ENCODE assay signal across 9 cellular contexts in the genomic region with DNA sequence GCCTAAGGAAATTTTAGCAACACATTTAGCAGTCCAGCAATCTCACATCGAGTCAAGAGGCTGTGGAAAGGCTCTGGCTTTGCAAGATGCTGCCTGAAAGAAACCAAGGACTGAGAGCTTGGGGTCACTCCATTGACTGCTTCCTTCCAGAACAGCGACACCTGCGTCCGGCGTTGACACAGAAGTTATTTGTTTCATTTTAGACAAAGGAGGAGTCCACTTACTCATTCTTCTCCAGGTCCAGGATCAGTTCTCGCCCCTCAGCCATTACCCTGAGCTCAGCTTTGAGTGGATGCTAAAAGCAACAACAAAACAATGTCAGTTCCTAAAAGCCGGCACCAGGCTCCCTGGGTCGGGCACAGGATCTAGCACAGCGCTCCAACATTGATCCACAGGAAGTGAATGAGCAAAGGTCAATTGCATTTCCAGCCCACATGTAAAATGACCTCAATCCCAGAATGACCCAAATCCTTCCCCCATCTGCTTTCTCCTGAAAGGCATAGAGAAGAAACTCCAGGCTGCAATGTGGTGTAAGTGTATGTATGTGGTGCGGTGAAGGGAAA. TPM values are rescaled to one million over a fixed set of nuclear protein-coding genes. Genes with fewer than 3 reads are reported as not detected.
DNase-seq lines count a peak whose midpoint lies in the region; ATAC-seq, FAIRE-seq and TF ChIP-seq lines count a peak whose summit lies in the region.
"Had no signal": no experiment of that assay in that cellular context is flagged by ENCODE, and none has a peak within 500 bp of the region (broad histone marks: within the 10 kb centered on the region; RNA-seq: fewer than 3 reads in every experiment).

No MANE protein-coding gene starts in this region.

- no peaks in the 10 kb centered on the region for H3K36me3 ChIP-seq in liver (ENCODE audit: control insufficient read depth in 4 of 4, insufficient read depth in 3 of 4, low read depth in 1 of 4, low read length in 3 of 4)

- no peak for FAIRE-seq in frontal cortex (lab: Jason Lieb, UNC)
- FAIRE-seq: TTC549 had no signal

- WGBS in liver, result 23% methylated on average over 10 of the region's 10 CpGs

- peak; percentile 33 to 58 for TF ChIP-seq RAD21 in liver (IDR thresholded peaks at IDR 0.05)

- peak; percentile 23 for TF ChIP-seq CTCF in liver (IDR thresholded peaks at IDR 0.05; ENCODE audit: low read depth, low read length, missing input control)

- peak overlapping the region; percentile 51 to 74 (median 54) for H3K4me3 ChIP-seq in liver (ENCODE audit: low read depth in 1 of 3, low read length in 3 of 3)

- no peaks in the 10 kb centered on the region for H3K27me3 ChIP-seq in liver (ENCODE audit: control insufficient read depth in 4 of 4, insufficient read depth in 4 of 4, low read length in 3 of 4)

- ATAC-seq in activated T-helper 17 cell treated with anti-CD3 and anti-CD28 coated beads, Interleukin-2, amount 50 U/mL, for 72 hours (replicated peaks), result no peak
- ATAC-seq in GM18867 (IDR thresholded peaks at IDR 0.05; ENCODE audit: unreplicated experiment) (no peak), HG02938 (IDR thresholded peaks at IDR 0.05; ENCODE audit: unreplicated experiment) (no peak)

- H3K4me1 Mint-ChIP-seq in IgD-negative memory B cell, result peaks cover 53 to 67% (median 54%) of the 10 kb centered on the region in 3 donors
- H3K4me1 Mint-ChIP-seq in activated T-helper 17 cell treated with anti-CD3 and anti-CD28 coated beads, Interleukin-2, amount 50 U/mL, for 72 hours, result peaks cover 62% of the 10 kb centered on the region

- H3K27ac Mint-ChIP-seq in IgD-negative memory B cell, result peak overlapping the region in 2 of 3 donors; percentile 4 to 81
- peak overlapping the region; percentile 59 for H3K27ac Mint-ChIP-seq in activated T-helper 17 cell treated with anti-CD3 and anti-CD28 coated beads, Interleukin-2, amount 50 U/mL, for 72 hours

- DNase-seq in substantia nigra (lab: John Stamatoyannopoulos, UW) (peak in 10 of 49 donors; percentile 6 to 60 (median 21)), frontal cortex (ENCODE audit: low spot score in 2 of 2) (no peak)

- peaks cover 15% of the 10 kb centered on the region for H3K36me3 Mint-ChIP-seq in IgD-negative memory B cell
- H3K36me3 Mint-ChIP-seq in activated T-helper 17 cell treated with anti-CD3 and anti-CD28 coated beads, Interleukin-2, amount 50 U/mL, for 72 hours (ENCODE audit: low read depth), result peaks cover 93% of the 10 kb centered on the region

- peak overlapping the region; percentile 81 to 93 for H3K27ac ChIP-seq in liver (ENCODE audit: low read depth in 1 of 2, low read length in 2 of 2)
- peak overlapping the region; percentile 61 for H3K27ac ChIP-seq in substantia nigra (ENCODE audit: low read depth, low read length, poor library complexity, severe bottlenecking)
- H3K27ac ChIP-seq: parathyroid adenoma had no signal

- peak overlapping the region in 2 of 4 donors; percentile 23 to 49 for H3K4me3 Mint-ChIP-seq in IgD-negative memory B cell
- H3K4me3 Mint-ChIP-seq in activated T-helper 17 cell treated with anti-CD3 and anti-CD28 coated beads, Interleukin-2, amount 50 U/mL, for 72 hours, result peak overlapping the region; percentile 66

- H3K27me3 Mint-ChIP-seq in IgD-negative memory B cell, result no peaks in the 10 kb centered on the region
- H3K27me3 Mint-ChIP-seq in activated T-helper 17 cell treated with anti-CD3 and anti-CD28 coated beads, Interleukin-2, amount 50 U/mL, for 72 hours, result no peaks in the 10 kb centered on the region

- no peaks in the 10 kb centered on the region for H3K9me3 Mint-ChIP-seq in IgD-negative memory B cell
- no peaks in the 10 kb centered on the region for H3K9me3 Mint-ChIP-seq in activated T-helper 17 cell treated with anti-CD3 and anti-CD28 coated beads, Interleukin-2, amount 50 U/mL, for 72 hours

- peaks cover 14 to 39% (median 24%) of the 10 kb centered on the region in 4 donors for H3K4me1 ChIP-seq in liver (ENCODE audit: control insufficient read depth in 4 of 4, insufficient read depth in 4 of 4, low read length in 3 of 4)
- H3K4me1 ChIP-seq: parathyroid adenoma had no signal

- H3K9me3 ChIP-seq in liver (ENCODE audit: control insufficient read depth in 4 of 4, low read length in 3 of 4), result no peaks in the 10 kb centered on the region

- H3K9ac ChIP-seq in liver (ENCODE audit: low read depth in 1 of 2, low read length in 2 of 2), result peak overlapping the region; percentile 39 to 54
- H3K9ac ChIP-seq: parathyroid adenoma had no signal

TF ChIP-seq in liver, 16 proteins besides CTCF, POLR2A, EP300 and RAD21:
- TF ChIP-seq SP1 (IDR thresholded peaks at IDR 0.05) (peak; percentile 77), REST (IDR thresholded peaks at IDR 0.05) (peak; percentile 24), HNF4A (conservative IDR thresholded peaks at IDR 0.05) (peak; percentile 76 to 90), FOXA2 (IDR thresholded peaks at IDR 0.05) (no peak), TAF1 (conservative IDR thresholded peaks at IDR 0.05) (peak; percentile 80), JUND (IDR thresholded peaks at IDR 0.05) (peak; percentile 29 to 42), HNF4G (IDR thresholded peaks at IDR 0.05) (peak; percentile 40), YY1 (IDR thresholded peaks at IDR 0.05) (peak; percentile 62), ATF3 (IDR thresholded peaks at IDR 0.05) (no peak), GABPA (IDR thresholded peaks at IDR 0.05 in 1 of 2, conservative IDR thresholded peaks at IDR 0.05 in 1 of 2) (peak in 1 of 2 donors; percentile 24), RXRA (IDR thresholded peaks at IDR 0.05) (peak; percentile 74 to 88), FOXA1 (IDR thresholded peaks at IDR 0.05) (no peak), EGR1 (IDR thresholded peaks at IDR 0.05; ENCODE audit: low read depth in 2 of 2) (peak in 1 of 2 donors; percentile 64), NR2F2 (IDR thresholded peaks at IDR 0.05) (peak; percentile 64)
- TF ChIP-seq, protein P1, sequence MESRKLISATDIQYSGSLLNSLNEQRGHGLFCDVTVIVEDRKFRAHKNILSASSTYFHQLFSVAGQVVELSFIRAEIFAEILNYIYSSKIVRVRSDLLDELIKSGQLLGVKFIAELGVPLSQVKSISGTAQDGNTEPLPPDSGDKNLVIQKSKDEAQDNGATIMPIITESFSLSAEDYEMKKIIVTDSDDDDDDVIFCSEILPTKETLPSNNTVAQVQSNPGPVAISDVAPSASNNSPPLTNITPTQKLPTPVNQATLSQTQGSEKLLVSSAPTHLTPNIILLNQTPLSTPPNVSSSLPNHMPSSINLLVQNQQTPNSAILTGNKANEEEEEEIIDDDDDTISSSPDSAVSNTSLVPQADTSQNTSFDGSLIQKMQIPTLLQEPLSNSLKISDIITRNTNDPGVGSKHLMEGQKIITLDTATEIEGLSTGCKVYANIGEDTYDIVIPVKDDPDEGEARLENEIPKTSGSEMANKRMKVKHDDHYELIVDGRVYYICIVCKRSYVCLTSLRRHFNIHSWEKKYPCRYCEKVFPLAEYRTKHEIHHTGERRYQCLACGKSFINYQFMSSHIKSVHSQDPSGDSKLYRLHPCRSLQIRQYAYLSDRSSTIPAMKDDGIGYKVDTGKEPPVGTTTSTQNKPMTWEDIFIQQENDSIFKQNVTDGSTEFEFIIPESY (IDR thresholded peaks at IDR 0.05), result no peak
- TF ChIP-seq, protein P2, sequence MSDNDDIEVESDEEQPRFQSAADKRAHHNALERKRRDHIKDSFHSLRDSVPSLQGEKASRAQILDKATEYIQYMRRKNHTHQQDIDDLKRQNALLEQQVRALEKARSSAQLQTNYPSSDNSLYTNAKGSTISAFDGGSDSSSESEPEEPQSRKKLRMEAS (IDR thresholded peaks at IDR 0.05), result peak; percentile 91

RNA-seq across cellular contexts. Expression of gene ADAM19, which starts 11.3 kb away (rescaled TPM):
- polyA plus RNA-seq in IgD-negative memory B cell (45.1 TPM), liver (1 to 10 TPM; 2.4 to 3.3 TPM)
- total RNA-seq in activated T-helper 17 cell treated with anti-CD3 and anti-CD28 coated beads, Interleukin-2, amount 50 U/mL, for 72 hours, result 100 to 1,000 TPM in 1 of 2 donors, 10 to 100 TPM in 1; 71.2 to 145 TPM
- total RNA-seq in liver (1 to 10 TPM; 2.4 to 7.1 TPM), frontal cortex (12.6 TPM)
